ENCODE assay signal across 23 cellular contexts in the genomic region with DNA sequence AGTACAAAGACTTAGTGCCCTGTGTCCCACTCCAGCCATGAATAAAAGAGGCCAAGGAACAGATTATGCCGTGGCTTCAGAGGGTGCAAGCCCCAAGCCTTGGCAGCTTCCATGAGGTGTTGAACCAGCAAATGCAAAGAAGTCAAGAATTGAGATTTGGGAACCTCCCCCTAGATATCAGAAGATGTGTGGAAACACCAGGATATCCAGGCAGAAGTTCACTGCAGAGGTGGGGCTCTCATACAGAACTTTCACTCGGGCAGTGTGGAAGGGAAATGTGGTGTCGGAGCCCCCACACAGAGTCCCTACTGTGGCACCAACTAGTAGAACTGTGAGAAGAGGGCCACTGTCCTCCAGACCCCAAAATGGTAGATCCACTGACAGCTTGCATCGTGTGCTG.
"Had no signal": no experiment of that assay in that cellular context is flagged by ENCODE, and none has a peak within 500 bp of the region (broad histone marks: within the 10 kb centered on the region; RNA-seq: fewer than 3 reads in every experiment).

No MANE protein-coding gene starts in this region.

- H3K36me3 ChIP-seq: colonic mucosa, esophagus muscularis mucosa, esophagus squamous epithelium, gastrocnemius medialis, gastroesophageal sphincter, heart left ventricle, heart right ventricle had no signal

- H3K27me3 ChIP-seq: colonic mucosa, esophagus muscularis mucosa, esophagus squamous epithelium, foreskin keratinocyte, gastrocnemius medialis, gastroesophageal sphincter, heart left ventricle, heart right ventricle had no signal

- H3K4me3 ChIP-seq: colonic mucosa, coronary artery, dorsolateral prefrontal cortex, esophagus muscularis mucosa, esophagus squamous epithelium, gastrocnemius medialis, gastroesophageal sphincter, heart left ventricle, heart right ventricle had no signal

- H3K9me3 ChIP-seq: colonic mucosa, esophagus muscularis mucosa, gastrocnemius medialis, gastroesophageal sphincter had no signal

- DNase-seq: colonic mucosa; cortex of kidney; dermis blood vessel endothelial cell; dorsolateral prefrontal cortex; effector CD4-positive, alpha-beta T cell; effector CD8-positive, alpha-beta T cell; effector memory CD4-positive, alpha-beta T cell; effector memory CD8-positive, alpha-beta T cell; endodermal cell; erythroblast; esophagus squamous epithelium; foreskin fibroblast; foreskin keratinocyte; foreskin melanocyte; gastrocnemius medialis; glutamatergic neuron; head of caudate nucleus; heart left ventricle; heart right ventricle had no signal

- H3K27ac ChIP-seq: colonic mucosa, coronary artery, dorsolateral prefrontal cortex, epithelial cell of prostate, esophagus muscularis mucosa, esophagus squamous epithelium, foreskin keratinocyte, gastrocnemius medialis, gastroesophageal sphincter, heart left ventricle, heart right ventricle had no signal

- H3K4me1 ChIP-seq: colonic mucosa, esophagus muscularis mucosa, esophagus squamous epithelium, foreskin keratinocyte, gastrocnemius medialis, gastroesophageal sphincter, heart left ventricle, heart right ventricle had no signal
